Comparison of ENCODE assay signal across 1 cellular context in genomic region chr1:214506972-214507431, GRCh38.
TF ChIP-seq lines count a peak whose summit lies in the region.

No MANE protein-coding gene starts in this region.

TF ChIP-seq in HepG2, 621 proteins besides CTCF, POLR2A, EP300 and RAD21 (continued from another document and continues in another):
- TF ChIP-seq, protein P1, sequence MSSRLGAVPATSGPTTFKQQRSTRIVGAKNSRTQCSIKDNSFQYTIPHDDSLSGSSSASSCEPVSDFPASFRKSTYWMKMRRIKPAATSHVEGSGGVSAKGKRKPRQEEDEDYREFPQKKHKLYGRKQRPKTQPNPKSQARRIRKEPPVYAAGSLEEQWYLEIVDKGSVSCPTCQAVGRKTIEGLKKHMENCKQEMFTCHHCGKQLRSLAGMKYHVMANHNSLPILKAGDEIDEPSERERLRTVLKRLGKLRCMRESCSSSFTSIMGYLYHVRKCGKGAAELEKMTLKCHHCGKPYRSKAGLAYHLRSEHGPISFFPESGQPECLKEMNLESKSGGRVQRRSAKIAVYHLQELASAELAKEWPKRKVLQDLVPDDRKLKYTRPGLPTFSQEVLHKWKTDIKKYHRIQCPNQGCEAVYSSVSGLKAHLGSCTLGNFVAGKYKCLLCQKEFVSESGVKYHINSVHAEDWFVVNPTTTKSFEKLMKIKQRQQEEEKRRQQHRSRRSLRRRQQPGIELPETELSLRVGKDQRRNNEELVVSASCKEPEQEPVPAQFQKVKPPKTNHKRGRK (CRISPR knock-in tag; IDR thresholded peaks at IDR 0.05) = no peak
- TF ChIP-seq TOPORS (CRISPR knock-in tag; IDR thresholded peaks at IDR 0.05) (no peak), NCOA1 (CRISPR knock-in tag; IDR thresholded peaks at IDR 0.05) (no peak), ZNF263 (CRISPR knock-in tag; IDR thresholded peaks at IDR 0.05) (no peak), PPARG (CRISPR knock-in tag; conservative IDR thresholded peaks at IDR 0.05) (peak; percentile 44; the same call in 1 of the 2 replicates), REPIN1 (CRISPR knock-in tag; IDR thresholded peaks at IDR 0.05; ENCODE audit: borderline replicate concordance, low read depth) (no peak), ZNF431 (CRISPR knock-in tag; IDR thresholded peaks at IDR 0.05; ENCODE audit: borderline replicate concordance, low read depth) (no peak), SIX1 (CRISPR knock-in tag; IDR thresholded peaks at IDR 0.05; ENCODE audit: borderline replicate concordance) (peak; percentile 16; the same call in 1 of the 2 replicates), MED13 (CRISPR knock-in tag; IDR thresholded peaks at IDR 0.05) (no peak), SOX5 (CRISPR knock-in tag; IDR thresholded peaks at IDR 0.05; ENCODE audit: borderline replicate concordance) (peak; percentile 74; the same call in 1 of the 2 replicates), NRL (CRISPR knock-in tag; IDR thresholded peaks at IDR 0.05; ENCODE audit: borderline replicate concordance) (no peak), PITX1 (CRISPR knock-in tag; IDR thresholded peaks at IDR 0.05) (peak; percentile 86), SOX13 (IDR thresholded peaks at IDR 0.05) (no peak), SOX13 (CRISPR knock-in tag; conservative IDR thresholded peaks at IDR 0.05 in 1 of 2, IDR thresholded peaks at IDR 0.05 in 1 of 2) (peak in 1 of 2 experiments; percentile 63; a peak in 2 of 4 replicates), ZFP36L1 (CRISPR knock-in tag; IDR thresholded peaks at IDR 0.05) (no peak), U2AF2 (IDR thresholded peaks at IDR 0.05; ENCODE audit: low read depth, low read length) (no peak), FOSL1 (CRISPR knock-in tag; IDR thresholded peaks at IDR 0.05; ENCODE audit: borderline replicate concordance) (peak; percentile 55; the same call in 1 of the 2 replicates), ZNF792 (CRISPR knock-in tag; IDR thresholded peaks at IDR 0.05) (0 out of 2 replicates have a peak, but pooled peaks have one; percentile 48), ZNF230 (CRISPR knock-in tag; IDR thresholded peaks at IDR 0.05) (no peak), STAG1 (CRISPR knock-in tag; IDR thresholded peaks at IDR 0.05) (no peak), ZNF83 (CRISPR knock-in tag; IDR thresholded peaks at IDR 0.05; ENCODE audit: borderline replicate concordance) (no peak), ZNF281 (CRISPR knock-in tag; IDR thresholded peaks at IDR 0.05; ENCODE audit: borderline replicate concordance) (peak; percentile 89; the same call in 1 of the 2 replicates), FOSL2 (CRISPR knock-in tag; IDR thresholded peaks at IDR 0.05) (peak; percentile 70), ZNF629 (CRISPR knock-in tag; conservative IDR thresholded peaks at IDR 0.05) (no peak), ONECUT2 (CRISPR knock-in tag; IDR thresholded peaks at IDR 0.05) (0 out of 2 replicates have a peak, but pooled peaks have one; percentile 41), TBX3 (IDR thresholded peaks at IDR 0.05; ENCODE audit: borderline replicate concordance) (peak; percentile 64; the same call in 1 of the 2 replicates), NR2F6 (IDR thresholded peaks at IDR 0.05) (no peak), NR2F6 (CRISPR knock-in tag; IDR thresholded peaks at IDR 0.05) (peak; percentile 44; the same call in 1 of the 2 replicates), GATAD1 (CRISPR knock-in tag; IDR thresholded peaks at IDR 0.05) (no peak), SNAI1 (CRISPR knock-in tag; IDR thresholded peaks at IDR 0.05; ENCODE audit: borderline replicate concordance) (no peak), E2F2 (CRISPR knock-in tag; IDR thresholded peaks at IDR 0.05; ENCODE audit: borderline replicate concordance) (no peak), POGZ (CRISPR knock-in tag; IDR thresholded peaks at IDR 0.05) (0 out of 2 replicates have a peak, but pooled peaks have one; percentile 28), SRSF9 (IDR thresholded peaks at IDR 0.05; ENCODE audit: borderline replicate concordance, insufficient read depth, low read depth, low read length, poor library complexity, severe bottlenecking) (no peak), TCF7 (IDR thresholded peaks at IDR 0.05; ENCODE audit: low read depth) (peak; percentile 56), RFXANK (CRISPR knock-in tag; IDR thresholded peaks at IDR 0.05) (no peak), MBNL3 (CRISPR knock-in tag; conservative IDR thresholded peaks at IDR 0.05) (no peak), HMGXB4 (CRISPR knock-in tag; IDR thresholded peaks at IDR 0.05; ENCODE audit: borderline replicate concordance in 1 of 2, low read depth in 1 of 2) (no peak), YY1 (IDR thresholded peaks at IDR 0.05; ENCODE audit: insufficient read depth, insufficient replicate concordance, low read depth, low read length) (no peak)
- TF ChIP-seq, protein P2, sequence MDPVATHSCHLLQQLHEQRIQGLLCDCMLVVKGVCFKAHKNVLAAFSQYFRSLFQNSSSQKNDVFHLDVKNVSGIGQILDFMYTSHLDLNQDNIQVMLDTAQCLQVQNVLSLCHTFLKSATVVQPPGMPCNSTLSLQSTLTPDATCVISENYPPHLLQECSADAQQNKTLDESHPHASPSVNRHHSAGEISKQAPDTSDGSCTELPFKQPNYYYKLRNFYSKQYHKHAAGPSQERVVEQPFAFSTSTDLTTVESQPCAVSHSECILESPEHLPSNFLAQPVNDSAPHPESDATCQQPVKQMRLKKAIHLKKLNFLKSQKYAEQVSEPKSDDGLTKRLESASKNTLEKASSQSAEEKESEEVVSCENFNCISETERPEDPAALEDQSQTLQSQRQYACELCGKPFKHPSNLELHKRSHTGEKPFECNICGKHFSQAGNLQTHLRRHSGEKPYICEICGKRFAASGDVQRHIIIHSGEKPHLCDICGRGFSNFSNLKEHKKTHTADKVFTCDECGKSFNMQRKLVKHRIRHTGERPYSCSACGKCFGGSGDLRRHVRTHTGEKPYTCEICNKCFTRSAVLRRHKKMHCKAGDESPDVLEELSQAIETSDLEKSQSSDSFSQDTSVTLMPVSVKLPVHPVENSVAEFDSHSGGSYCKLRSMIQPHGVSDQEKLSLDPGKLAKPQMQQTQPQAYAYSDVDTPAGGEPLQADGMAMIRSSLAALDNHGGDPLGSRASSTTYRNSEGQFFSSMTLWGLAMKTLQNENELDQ (CRISPR knock-in tag; IDR thresholded peaks at IDR 0.05; ENCODE audit: borderline replicate concordance) = no peak
- TF ChIP-seq, protein P3, sequence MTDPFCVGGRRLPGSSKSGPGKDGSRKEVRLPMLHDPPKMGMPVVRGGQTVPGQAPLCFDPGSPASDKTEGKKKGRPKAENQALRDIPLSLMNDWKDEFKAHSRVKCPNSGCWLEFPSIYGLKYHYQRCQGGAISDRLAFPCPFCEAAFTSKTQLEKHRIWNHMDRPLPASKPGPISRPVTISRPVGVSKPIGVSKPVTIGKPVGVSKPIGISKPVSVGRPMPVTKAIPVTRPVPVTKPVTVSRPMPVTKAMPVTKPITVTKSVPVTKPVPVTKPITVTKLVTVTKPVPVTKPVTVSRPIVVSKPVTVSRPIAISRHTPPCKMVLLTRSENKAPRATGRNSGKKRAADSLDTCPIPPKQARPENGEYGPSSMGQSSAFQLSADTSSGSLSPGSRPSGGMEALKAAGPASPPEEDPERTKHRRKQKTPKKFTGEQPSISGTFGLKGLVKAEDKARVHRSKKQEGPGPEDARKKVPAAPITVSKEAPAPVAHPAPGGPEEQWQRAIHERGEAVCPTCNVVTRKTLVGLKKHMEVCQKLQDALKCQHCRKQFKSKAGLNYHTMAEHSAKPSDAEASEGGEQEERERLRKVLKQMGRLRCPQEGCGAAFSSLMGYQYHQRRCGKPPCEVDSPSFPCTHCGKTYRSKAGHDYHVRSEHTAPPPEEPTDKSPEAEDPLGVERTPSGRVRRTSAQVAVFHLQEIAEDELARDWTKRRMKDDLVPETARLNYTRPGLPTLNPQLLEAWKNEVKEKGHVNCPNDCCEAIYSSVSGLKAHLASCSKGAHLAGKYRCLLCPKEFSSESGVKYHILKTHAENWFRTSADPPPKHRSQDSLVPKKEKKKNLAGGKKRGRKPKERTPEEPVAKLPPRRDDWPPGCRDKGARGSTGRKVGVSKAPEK (CRISPR knock-in tag; IDR thresholded peaks at IDR 0.05; ENCODE audit: borderline replicate concordance) = no peak
- TF ChIP-seq, protein P4, sequence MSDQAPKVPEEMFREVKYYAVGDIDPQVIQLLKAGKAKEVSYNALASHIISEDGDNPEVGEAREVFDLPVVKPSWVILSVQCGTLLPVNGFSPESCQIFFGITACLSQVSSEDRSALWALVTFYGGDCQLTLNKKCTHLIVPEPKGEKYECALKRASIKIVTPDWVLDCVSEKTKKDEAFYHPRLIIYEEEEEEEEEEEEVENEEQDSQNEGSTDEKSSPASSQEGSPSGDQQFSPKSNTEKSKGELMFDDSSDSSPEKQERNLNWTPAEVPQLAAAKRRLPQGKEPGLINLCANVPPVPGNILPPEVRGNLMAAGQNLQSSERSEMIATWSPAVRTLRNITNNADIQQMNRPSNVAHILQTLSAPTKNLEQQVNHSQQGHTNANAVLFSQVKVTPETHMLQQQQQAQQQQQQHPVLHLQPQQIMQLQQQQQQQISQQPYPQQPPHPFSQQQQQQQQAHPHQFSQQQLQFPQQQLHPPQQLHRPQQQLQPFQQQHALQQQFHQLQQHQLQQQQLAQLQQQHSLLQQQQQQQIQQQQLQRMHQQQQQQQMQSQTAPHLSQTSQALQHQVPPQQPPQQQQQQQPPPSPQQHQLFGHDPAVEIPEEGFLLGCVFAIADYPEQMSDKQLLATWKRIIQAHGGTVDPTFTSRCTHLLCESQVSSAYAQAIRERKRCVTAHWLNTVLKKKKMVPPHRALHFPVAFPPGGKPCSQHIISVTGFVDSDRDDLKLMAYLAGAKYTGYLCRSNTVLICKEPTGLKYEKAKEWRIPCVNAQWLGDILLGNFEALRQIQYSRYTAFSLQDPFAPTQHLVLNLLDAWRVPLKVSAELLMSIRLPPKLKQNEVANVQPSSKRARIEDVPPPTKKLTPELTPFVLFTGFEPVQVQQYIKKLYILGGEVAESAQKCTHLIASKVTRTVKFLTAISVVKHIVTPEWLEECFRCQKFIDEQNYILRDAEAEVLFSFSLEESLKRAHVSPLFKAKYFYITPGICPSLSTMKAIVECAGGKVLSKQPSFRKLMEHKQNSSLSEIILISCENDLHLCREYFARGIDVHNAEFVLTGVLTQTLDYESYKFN (CRISPR knock-in tag; conservative IDR thresholded peaks at IDR 0.05) = peak; percentile 66
- TF ChIP-seq, protein P5, sequence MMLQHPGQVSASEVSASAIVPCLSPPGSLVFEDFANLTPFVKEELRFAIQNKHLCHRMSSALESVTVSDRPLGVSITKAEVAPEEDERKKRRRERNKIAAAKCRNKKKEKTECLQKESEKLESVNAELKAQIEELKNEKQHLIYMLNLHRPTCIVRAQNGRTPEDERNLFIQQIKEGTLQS (CRISPR knock-in tag; IDR thresholded peaks at IDR 0.05) = no peak; the same call in 1 of the 2 replicates
- TF ChIP-seq, protein P6, sequence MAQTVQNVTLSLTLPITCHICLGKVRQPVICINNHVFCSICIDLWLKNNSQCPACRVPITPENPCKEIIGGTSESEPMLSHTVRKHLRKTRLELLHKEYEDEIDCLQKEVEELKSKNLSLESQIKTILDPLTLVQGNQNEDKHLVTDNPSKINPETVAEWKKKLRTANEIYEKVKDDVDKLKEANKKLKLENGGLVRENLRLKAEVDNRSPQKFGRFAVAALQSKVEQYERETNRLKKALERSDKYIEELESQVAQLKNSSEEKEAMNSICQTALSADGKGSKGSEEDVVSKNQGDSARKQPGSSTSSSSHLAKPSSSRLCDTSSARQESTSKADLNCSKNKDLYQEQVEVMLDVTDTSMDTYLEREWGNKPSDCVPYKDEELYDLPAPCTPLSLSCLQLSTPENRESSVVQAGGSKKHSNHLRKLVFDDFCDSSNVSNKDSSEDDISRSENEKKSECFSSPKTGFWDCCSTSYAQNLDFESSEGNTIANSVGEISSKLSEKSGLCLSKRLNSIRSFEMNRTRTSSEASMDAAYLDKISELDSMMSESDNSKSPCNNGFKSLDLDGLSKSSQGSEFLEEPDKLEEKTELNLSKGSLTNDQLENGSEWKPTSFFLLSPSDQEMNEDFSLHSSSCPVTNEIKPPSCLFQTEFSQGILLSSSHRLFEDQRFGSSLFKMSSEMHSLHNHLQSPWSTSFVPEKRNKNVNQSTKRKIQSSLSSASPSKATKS (CRISPR knock-in tag; IDR thresholded peaks at IDR 0.05) = no peak
